ENCODE assay signal across 9 cellular contexts in genomic region chr2:39492095-39492590, GRCh38. TPM values are rescaled to one million over a fixed set of nuclear protein-coding genes. Genes with fewer than 3 reads are reported as not detected.
DNase-seq lines count a peak whose midpoint lies in the region; ATAC-seq and TF ChIP-seq lines count a peak whose summit lies in the region.
"Had no signal": no experiment of that assay in that cellular context is flagged by ENCODE, and none has a peak within 500 bp of the region (broad histone marks: within the 10 kb centered on the region; RNA-seq: fewer than 3 reads in every experiment).

No MANE protein-coding gene starts in this region.

- H3K4me3 ChIP-seq in BJ (ENCODE audit: low read depth, low read length) (no peak overlapping the region), Panc1 (ENCODE audit: low read depth in 2 of 2, low read length in 2 of 2) (peak overlapping the region in 1 of 2 experiments; percentile 0; a peak in 1 of 4 replicates), testis (no peak overlapping the region)

- POLR2A ChIA-PET in BJ (lab: Charles Lee) (no interaction called here), Panc1 (lab: Charles Lee) (interaction anchor here (0.5 kb wide), 1 partner anchor 9 kb away, joined by 5 read pairs; no protein-coding TSS in a partner anchor)

- ATAC-seq in GM18907 (IDR thresholded peaks at IDR 0.05; ENCODE audit: unreplicated experiment) = peak; percentile 97
- peak; percentile 97 for ATAC-seq in HG03060 (IDR thresholded peaks at IDR 0.05; ENCODE audit: low read depth, unreplicated experiment)
- peak; percentile 94 for ATAC-seq in Panc1
- peak; percentile 80 for ATAC-seq in sciatic nerve

- no peaks in the 10 kb centered on the region for H3K36me3 ChIP-seq in BJ (ENCODE audit: control insufficient read depth, insufficient read depth, low read length)
- no peaks in the 10 kb centered on the region for H3K36me3 ChIP-seq in Panc1 (ENCODE audit: control insufficient read depth, insufficient read depth, low read length)
- no peaks in the 10 kb centered on the region for H3K36me3 ChIP-seq in testis (ENCODE audit: low read depth, missing control alignments)

- TF ChIP-seq POLR2A in testis (IDR thresholded peaks at IDR 0.05) = no peak

- no peaks in the 10 kb centered on the region for H3K9me3 ChIP-seq in Panc1 (ENCODE audit: control insufficient read depth, insufficient read depth, low read depth, low read length)
- H3K9me3 ChIP-seq in testis = no peaks in the 10 kb centered on the region

- intact Hi-C loops in Panc1 (cut with micrococcal nuclease; ENCODE audit: unreplicated experiment) (no loop called here), sciatic nerve (cut with DNase I) (no loop called here), testis (cut with DNase I; ENCODE audit: low total_unique reads) (no loop called here)

- TF ChIP-seq CTCF in BJ (IDR thresholded peaks at IDR 0.05; ENCODE audit: insufficient read depth, low read depth, low read length) (no peak), Panc1 (IDR thresholded peaks at IDR 0.05) (no peak), testis (IDR thresholded peaks at IDR 0.05) (no peak)

- 48 to 53% methylated on average over 3 of the region's 3 CpGs for WGBS in testis, 2 donors

- CTCF ChIA-PET in BJ (lab: Yijun Ruan, JAX) (interaction anchor here (0.9 to 1.2 kb wide), 2 partner anchors 8 to 21 kb away, joined by 3 read pairs; no protein-coding TSS in a partner anchor), Panc1 (lab: Charles Lee) (no interaction called here)

- BruUV-seq in Panc1 (replicated peaks; lab: Mats Ljungman, UMichigan) = no TSS peak

- H3K27me3 ChIP-seq in BJ (ENCODE audit: control insufficient read depth, insufficient read depth, low read length) (no peaks in the 10 kb centered on the region), Panc1 (ENCODE audit: control insufficient read depth, insufficient read depth, low read length) (no peaks in the 10 kb centered on the region), testis (no peaks in the 10 kb centered on the region)

- no peak overlapping the region for H3K27ac ChIP-seq in Panc1 (ENCODE audit: low read length)
- peak overlapping the region; percentile 81 for H3K27ac ChIP-seq in epithelial cell of prostate
- peak overlapping the region in 1 of 2 donors; percentile 54 for H3K27ac ChIP-seq in testis
- H3K27ac ChIP-seq: parathyroid adenoma had no signal

- peaks cover 4% of the 10 kb centered on the region; the same call in 1 of the 2 replicates for H3K4me1 ChIP-seq in Panc1 (ENCODE audit: control insufficient read depth, insufficient read depth, low read length)
- H3K4me1 ChIP-seq in testis = no peaks in the 10 kb centered on the region
- H3K4me1 ChIP-seq: parathyroid adenoma had no signal

- in situ Hi-C loops in Panc1 (cut with HindIII; ENCODE audit: low pct_unique_long_range_greater_than_20kb, low sequenced_read_pairs) = no loop called here

- DNase-seq in BJ (ENCODE audit: low read depth) (peak; percentile 83), Panc1 (ENCODE audit: low read depth, low spot score) (peak; percentile 96), epithelial cell of prostate (ENCODE audit: low read depth, low spot score) (peak; percentile 95), sciatic nerve (ENCODE audit: low spot score) (no peak), testis (no peak), NCI-H524 treated with DMSO at 0.1 percent for 48 hours (lab: John Stamatoyannopoulos, UW) (no peak)

RNA-seq across cellular contexts. Expression of gene MAP4K3, which starts 55.1 kb away (rescaled TPM):
- polyA plus RNA-seq in BJ (2011; rRNA removed) (24.7 and 45.5 TPM in 2 replicates), testis (ENCODE audit: insufficient read depth, low read depth, low replicate concordance) (37.6 TPM)
- polyA minus RNA-seq in BJ (2011; rRNA and poly(A)+ RNA removed) = 14.1 and 19.3 TPM in 2 replicates
- total RNA-seq in Panc1 (2021; ENCODE audit: unreplicated experiment) (26.6 TPM), sciatic nerve (50.4 TPM), testis (10 to 100 TPM; 58.8 to 59.6 TPM)
- 9.0 TPM for polyA plus RNA-seq in Panc1 (2012; ENCODE audit: insufficient read length)

Comparison
In these comparisons a context has a peak if more than half of its experiments do, and no peak if none do; other contexts are left out.
1. DNase-seq: peak in BJ (single experiment), Panc1 (single experiment) and epithelial cell of prostate (single experiment); none in sciatic nerve (single experiment), testis (single experiment) and NCI-H524 treated with DMSO at 0.1 percent for 48 hours (single experiment).
2. Peak in every context shown above with its lines, with median percentiles within 50 percentile points of each other: ATAC-seq.